ENCODE assay signal across 21 cellular contexts in genomic region chr21:44899768-44900558, GRCh38.
"Had no signal": no experiment of that assay in that cellular context is flagged by ENCODE, and none has a peak within 500 bp of the region (broad histone marks: within the 10 kb centered on the region; RNA-seq: fewer than 3 reads in every experiment).

No MANE protein-coding gene starts in this region.

- H3K9me3 ChIP-seq: left lung, mucosa of descending colon, ovary, transverse colon, vagina had no signal

- H3K4me1 ChIP-seq: vagina had no signal

- H3K27me3 ChIP-seq: left lung, ovary, transverse colon, vagina had no signal

- H3K4me3 ChIP-seq: coronary artery, left lung, mucosa of descending colon, ovary, transverse colon, vagina had no signal

- FAIRE-seq: endometrium, frontal cortex, keratinocyte had no signal

- H3K27ac ChIP-seq: brain microvascular endothelial cell, coronary artery, left lung, ovary, transverse colon, vagina had no signal

- DNase-seq: activated CD4-positive, alpha-beta memory T cell treated with anti-CD3 and anti-CD28 coated beads, Interleukin-2, amount 10 ng/mL, durations not matched to agents 7 days and 5 days; activated CD4-positive, alpha-beta T cell treated with anti-CD3 and anti-CD28 coated beads for 48 hours; activated CD4-positive, CD25-positive, alpha-beta regulatory T cell; activated CD8-positive, alpha-beta memory T cell treated with anti-CD3 and anti-CD28 coated beads, Interleukin-2, amount 10 ng/mL, durations not matched to agents 7 days and 5 days; activated naive CD4-positive, alpha-beta T cell; brain microvascular endothelial cell; erythroblast; mesenchymal stem cell; naive B cell; ovary; stimulated activated naive CD4-positive, alpha-beta T cell treated with Interleukin-2 at 50 U/mL for 16 hours; T-helper 1 cell; T-helper 9 cell; transverse colon had no signal

- ATAC-seq: activated CD8-positive, alpha-beta memory T cell treated with anti-CD3 and anti-CD28 coated beads, Interleukin-2, amount 10 ng/mL, durations not matched to agents 7 days and 5 days; left lung had no signal

- H3K36me3 ChIP-seq: brain microvascular endothelial cell, ovary, transverse colon, vagina had no signal
